ENCODE assay signal across 30 cellular contexts in genomic region chr13:90919153-90919552, GRCh38.
"Had no signal": no experiment of that assay in that cellular context is flagged by ENCODE, and none has a peak within 500 bp of the region (broad histone marks: within the 10 kb centered on the region; RNA-seq: fewer than 3 reads in every experiment).

No MANE protein-coding gene starts in this region.

- H3K4me1 ChIP-seq: ascending aorta, breast epithelium, esophagus muscularis mucosa, foreskin keratinocyte, heart right ventricle, left lung, lower lobe of right lung, upper lobe of right lung had no signal

- H3K9me3 Mint-ChIP-seq: activated naive CD8-positive, alpha-beta T cell treated with anti-CD3 and anti-CD28 coated beads, Interleukin-2, amount 10 ng/mL, durations not matched to agents 7 days and 5 days; T-helper 2 cell treated with Interferon-gamma antibody and Interleukin-4, amounts not matched to agents 5 μg/mL and 100 μg/mL, for 36 hours had no signal

- H3K27me3 ChIP-seq: ascending aorta, breast epithelium, esophagus muscularis mucosa, foreskin keratinocyte, heart right ventricle, left lung, thyroid gland, upper lobe of right lung had no signal

- DNase-seq: activated CD4-positive, alpha-beta T cell treated with anti-CD3 and anti-CD28 coated beads for 36 hours; activated CD4-positive, alpha-beta T cell treated with anti-CD3 and anti-CD28 coated beads, Interleukin-2, amount 50 U/mL, for 4 hours; activated CD4-positive, CD25-positive, alpha-beta regulatory T cell; activated CD8-positive, alpha-beta memory T cell treated with anti-CD3 and anti-CD28 coated beads, Interleukin-2, amount 50 U/mL, for 4 hours; activated gamma-delta T cell; activated naive CD4-positive, alpha-beta T cell treated with anti-CD3 and anti-CD28 coated beads, Interleukin-2, amount 10 ng/mL, durations not matched to agents 7 days and 5 days; activated naive CD8-positive, alpha-beta T cell treated with anti-CD3 and anti-CD28 coated beads, Interleukin-2, amount 10 ng/mL, durations not matched to agents 7 days and 5 days; activated T-cell treated with anti-CD3 and anti-CD28 coated beads, Interleukin-2, amount 50 U/mL, for 1 hour; central memory CD4-positive, alpha-beta T cell; heart right ventricle; left lung; lower lobe of right lung; naive thymus-derived CD4-positive, alpha-beta T cell; retina; stimulated activated CD4-positive, alpha-beta T cell treated with anti-CD3 and anti-CD28 coated beads, Interleukin-4, amount 100 ng/mL, for 24 hours; T-helper 1 cell; thyroid gland; upper lobe of right lung had no signal

- H3K27ac ChIP-seq: ascending aorta, breast epithelium, esophagus muscularis mucosa, foreskin keratinocyte, heart right ventricle, left lung, lower lobe of right lung, skin epidermis, upper lobe of right lung had no signal

- ATAC-seq: activated CD4-positive, alpha-beta T cell treated with anti-CD3 and anti-CD28 coated beads for 36 hours; heart right ventricle; naive thymus-derived CD4-positive, alpha-beta T cell; sciatic nerve; stimulated activated effector memory CD8-positive, alpha-beta T cell treated with anti-CD3 and anti-CD28 coated beads, Interleukin-12 subunit alpha, Interleukin-12 subunit beta, amount 100 ng/mL, for 72 hours had no signal

- H3K27ac Mint-ChIP-seq: activated CD4-positive, alpha-beta T cell treated with anti-CD3 and anti-CD28 coated beads for 36 hours; activated naive CD4-positive, alpha-beta T cell treated with anti-CD3 and anti-CD28 coated beads, Interleukin-2, amount 10 ng/mL, durations not matched to agents 7 days and 5 days; activated naive CD8-positive, alpha-beta T cell treated with anti-CD3 and anti-CD28 coated beads, Interleukin-2, amount 10 ng/mL, durations not matched to agents 7 days and 5 days; activated T-helper 1 cell treated with anti-CD3 and anti-CD28 coated beads, Interleukin-12 subunit alpha, Interleukin-12 subunit beta, Interleukin-2, Interleukin-4 antibody, amounts not matched to agents 30 ng/mL and 10 ng/mL and 1 ng/mL, durations not matched to agents 14 hours and 24 hours and 36 hours; dendritic cell treated with granulocyte-macrophage colony-stimulating factor and Interleukin-4, amounts not matched to agents 40 ng/mL and 50 ng/mL, for 4 days; naive thymus-derived CD4-positive, alpha-beta T cell; progenitor cell of endocrine pancreas; stimulated activated effector memory CD8-positive, alpha-beta T cell treated with anti-CD3 and anti-CD28 coated beads, Interleukin-12 subunit alpha, Interleukin-12 subunit beta, amount 100 ng/mL, for 72 hours; stimulated activated naive CD8-positive, alpha-beta T cell treated with anti-CD3 and anti-CD28 coated beads, Interleukin-15, Interleukin-2, amounts not matched to agents 100 ng/mL and 50 ng/mL, for 24 hours; T-helper 2 cell treated with Interferon-gamma antibody and Interleukin-4, amounts not matched to agents 5 μg/mL and 100 μg/mL, for 36 hours had no signal

- H3K9me3 ChIP-seq: ascending aorta, breast epithelium, esophagus muscularis mucosa, heart right ventricle, left lung, lower lobe of right lung, thyroid gland, upper lobe of right lung had no signal

- H3K4me1 Mint-ChIP-seq: activated CD4-positive, alpha-beta T cell treated with anti-CD3 and anti-CD28 coated beads for 36 hours; activated naive CD4-positive, alpha-beta T cell treated with anti-CD3 and anti-CD28 coated beads, Interleukin-2, amount 10 ng/mL, durations not matched to agents 7 days and 5 days; activated naive CD8-positive, alpha-beta T cell treated with anti-CD3 and anti-CD28 coated beads, Interleukin-2, amount 10 ng/mL, durations not matched to agents 7 days and 5 days; naive thymus-derived CD4-positive, alpha-beta T cell; stimulated activated effector memory CD8-positive, alpha-beta T cell treated with anti-CD3 and anti-CD28 coated beads, Interleukin-12 subunit alpha, Interleukin-12 subunit beta, amount 100 ng/mL, for 72 hours had no signal

- H3K4me3 ChIP-seq: ascending aorta, breast epithelium, esophagus muscularis mucosa, heart right ventricle, left lung, lower lobe of right lung, skin epidermis, thyroid gland, upper lobe of right lung had no signal

- H3K36me3 ChIP-seq: ascending aorta, breast epithelium, esophagus muscularis mucosa, heart right ventricle, left lung, lower lobe of right lung, thyroid gland, upper lobe of right lung had no signal

- H3K36me3 Mint-ChIP-seq: activated naive CD4-positive, alpha-beta T cell treated with anti-CD3 and anti-CD28 coated beads, Interleukin-2, amount 10 ng/mL, durations not matched to agents 7 days and 5 days; activated naive CD8-positive, alpha-beta T cell treated with anti-CD3 and anti-CD28 coated beads, Interleukin-2, amount 10 ng/mL, durations not matched to agents 7 days and 5 days; naive thymus-derived CD4-positive, alpha-beta T cell; stimulated activated effector memory CD8-positive, alpha-beta T cell treated with anti-CD3 and anti-CD28 coated beads, Interleukin-12 subunit alpha, Interleukin-12 subunit beta, amount 100 ng/mL, for 72 hours had no signal

- H3K27me3 Mint-ChIP-seq: activated CD4-positive, alpha-beta T cell treated with anti-CD3 and anti-CD28 coated beads for 36 hours; activated naive CD4-positive, alpha-beta T cell treated with anti-CD3 and anti-CD28 coated beads, Interleukin-2, amount 10 ng/mL, durations not matched to agents 7 days and 5 days; activated naive CD8-positive, alpha-beta T cell treated with anti-CD3 and anti-CD28 coated beads, Interleukin-2, amount 10 ng/mL, durations not matched to agents 7 days and 5 days; dendritic cell treated with granulocyte-macrophage colony-stimulating factor and Interleukin-4, amounts not matched to agents 40 ng/mL and 50 ng/mL, for 4 days; naive thymus-derived CD4-positive, alpha-beta T cell; progenitor cell of endocrine pancreas; stimulated activated naive CD8-positive, alpha-beta T cell treated with anti-CD3 and anti-CD28 coated beads, Interleukin-15, Interleukin-2, amounts not matched to agents 100 ng/mL and 50 ng/mL, for 24 hours had no signal

- H3K4me3 Mint-ChIP-seq: activated CD4-positive, alpha-beta T cell treated with anti-CD3 and anti-CD28 coated beads for 36 hours; activated naive CD4-positive, alpha-beta T cell treated with anti-CD3 and anti-CD28 coated beads, Interleukin-2, amount 10 ng/mL, durations not matched to agents 7 days and 5 days; activated naive CD8-positive, alpha-beta T cell treated with anti-CD3 and anti-CD28 coated beads, Interleukin-2, amount 10 ng/mL, durations not matched to agents 7 days and 5 days; activated T-helper 1 cell treated with anti-CD3 and anti-CD28 coated beads, Interleukin-12 subunit alpha, Interleukin-12 subunit beta, Interleukin-2, Interleukin-4 antibody, amounts not matched to agents 30 ng/mL and 10 ng/mL and 1 ng/mL, durations not matched to agents 14 hours and 24 hours and 36 hours; dendritic cell treated with granulocyte-macrophage colony-stimulating factor and Interleukin-4, amounts not matched to agents 40 ng/mL and 50 ng/mL, for 4 days; naive thymus-derived CD4-positive, alpha-beta T cell; stimulated activated effector memory CD8-positive, alpha-beta T cell treated with anti-CD3 and anti-CD28 coated beads, Interleukin-12 subunit alpha, Interleukin-12 subunit beta, amount 100 ng/mL, for 72 hours; stimulated activated naive CD8-positive, alpha-beta T cell treated with anti-CD3 and anti-CD28 coated beads, Interleukin-15, Interleukin-2, amounts not matched to agents 100 ng/mL and 50 ng/mL, for 24 hours; T-helper 2 cell treated with Interferon-gamma antibody and Interleukin-4, amounts not matched to agents 5 μg/mL and 100 μg/mL, for 36 hours had no signal
